Comparison of ENCODE assay signal across 10 cellular contexts in the genomic region with DNA sequence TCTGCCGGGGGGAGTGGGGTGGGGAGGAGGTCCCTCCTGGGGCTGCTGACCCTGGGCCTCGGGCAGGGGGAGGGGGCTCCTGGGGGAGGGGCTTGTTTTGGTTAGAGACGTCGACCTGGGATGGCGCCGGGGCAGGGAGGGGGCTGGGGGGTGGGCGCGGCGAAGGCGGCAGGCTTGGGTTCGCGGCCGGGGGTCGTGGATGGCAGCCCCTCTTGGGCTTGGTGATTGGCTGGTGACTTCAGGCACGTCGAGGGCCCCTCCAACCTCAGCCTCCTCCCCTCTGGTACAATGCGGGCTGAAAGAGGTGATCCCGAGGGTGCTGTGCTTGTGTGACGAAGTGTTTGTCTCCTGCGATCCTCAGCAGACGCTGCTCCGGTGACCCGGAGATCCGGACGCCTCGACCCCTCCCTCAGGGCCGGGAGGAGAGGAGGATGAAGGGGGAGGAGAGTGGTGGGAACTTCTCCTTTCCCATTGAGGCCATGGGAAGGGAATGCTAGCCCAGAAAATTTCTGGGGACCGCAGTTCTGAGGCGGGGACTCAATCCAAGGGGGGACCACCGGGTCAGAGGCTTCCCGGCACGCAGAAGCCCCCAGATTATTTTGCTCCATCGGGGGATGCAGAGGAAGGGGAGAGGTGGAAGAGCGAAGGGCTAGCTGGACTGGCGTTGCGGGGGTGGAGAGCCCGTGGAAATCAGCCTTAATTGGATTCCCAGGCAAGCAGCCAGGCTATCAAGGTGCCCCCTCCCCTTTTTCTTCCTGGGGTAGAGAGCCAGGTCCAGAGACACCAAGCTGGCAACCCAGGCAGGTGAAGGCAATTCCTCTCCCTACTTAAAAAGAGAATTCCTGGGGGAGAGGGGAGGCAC. TPM values are rescaled to one million over a fixed set of nuclear protein-coding genes. Genes with fewer than 3 reads are reported as not detected.
DNase-seq lines count a peak whose midpoint lies in the region; ATAC-seq lines count a peak whose summit lies in the region.
"Had no signal": no experiment of that assay in that cellular context is flagged by ENCODE, and none has a peak within 500 bp of the region (broad histone marks: within the 10 kb centered on the region; RNA-seq: fewer than 3 reads in every experiment).

No MANE protein-coding gene starts in this region.

- no peaks in the 10 kb centered on the region for H3K9me3 Mint-ChIP-seq in stimulated activated naive CD8-positive, alpha-beta T cell treated with anti-CD3 and anti-CD28 coated beads, Interleukin-15, Interleukin-2, amounts not matched to agents 100 ng/mL and 50 ng/mL, for 24 hours

- DNase-seq in stimulated activated naive CD8-positive, alpha-beta T cell treated with anti-CD3 and anti-CD28 coated beads, Interleukin-15, Interleukin-2, amounts not matched to agents 100 U/mL and 50 U/mL, for 24 hours = no peak
- peak in 2 of 61 donors; percentile 19 to 38 for DNase-seq in caudate nucleus (lab: John Stamatoyannopoulos, UW)
- DNase-seq in stimulated activated CD4-positive, alpha-beta T cell treated with anti-CD3 and anti-CD28 coated beads, Interleukin-4, amount 100 ng/mL, for 24 hours = no peak
- no peak for DNase-seq in A172 (ENCODE audit: low spot score)
- DNase-seq: effector CD8-positive, alpha-beta T cell; stimulated activated CD4-positive, alpha-beta T cell treated with anti-CD3 and anti-CD28 coated beads, Interleukin-2, amount 100 ng/mL, for 48 hours had no signal

- H3K4me3 ChIP-seq in mucosa of stomach (ENCODE audit: low read length) = no peak overlapping the region

- H3K36me3 ChIP-seq in mucosa of stomach (ENCODE audit: control insufficient read depth, insufficient read depth, low read length) = no peaks in the 10 kb centered on the region

- H3K9ac ChIP-seq in mucosa of stomach (ENCODE audit: low read length) = peak overlapping the region; percentile 43

- ATAC-seq in stimulated activated naive CD8-positive, alpha-beta T cell treated with anti-CD3 and anti-CD28 coated beads, Interleukin-15, Interleukin-2, amounts not matched to agents 100 U/mL and 50 U/mL, for 24 hours = no peak
- ATAC-seq in HG03378 (IDR thresholded peaks at IDR 0.05; ENCODE audit: unreplicated experiment) (no peak), esophagus mucosa (no peak)

- no peak overlapping the region for H3K27ac Mint-ChIP-seq in stimulated activated naive CD8-positive, alpha-beta T cell treated with anti-CD3 and anti-CD28 coated beads, Interleukin-15, Interleukin-2, amounts not matched to agents 100 ng/mL and 50 ng/mL, for 24 hours

- H3K4me3 Mint-ChIP-seq in stimulated activated naive CD8-positive, alpha-beta T cell treated with anti-CD3 and anti-CD28 coated beads, Interleukin-15, Interleukin-2, amounts not matched to agents 100 ng/mL and 50 ng/mL, for 24 hours = peak overlapping the region; percentile 43

- H3K27ac ChIP-seq in caudate nucleus (ENCODE audit: low read depth, low read length) = peak overlapping the region; percentile 58

- H3K9me3 ChIP-seq in mucosa of stomach (ENCODE audit: control insufficient read depth, low read length) = no peaks in the 10 kb centered on the region

- H3K4me1 Mint-ChIP-seq in stimulated activated naive CD8-positive, alpha-beta T cell treated with anti-CD3 and anti-CD28 coated beads, Interleukin-15, Interleukin-2, amounts not matched to agents 100 ng/mL and 50 ng/mL, for 24 hours (ENCODE audit: low read depth) = peaks cover 41% of the 10 kb centered on the region

- no peaks in the 10 kb centered on the region for H3K36me3 Mint-ChIP-seq in stimulated activated naive CD8-positive, alpha-beta T cell treated with anti-CD3 and anti-CD28 coated beads, Interleukin-15, Interleukin-2, amounts not matched to agents 100 ng/mL and 50 ng/mL, for 24 hours (ENCODE audit: low read depth)

- H3K27me3 Mint-ChIP-seq in stimulated activated naive CD8-positive, alpha-beta T cell treated with anti-CD3 and anti-CD28 coated beads, Interleukin-15, Interleukin-2, amounts not matched to agents 100 ng/mL and 50 ng/mL, for 24 hours = peaks cover 18% of the 10 kb centered on the region

- H3K27me3 ChIP-seq in mucosa of stomach (ENCODE audit: control insufficient read depth, insufficient read depth, low read length) = no peaks in the 10 kb centered on the region

- peaks cover 72% of the 10 kb centered on the region for H3K4me1 ChIP-seq in mucosa of stomach (ENCODE audit: control insufficient read depth, insufficient read depth, low read length)

RNA-seq across cellular contexts. Expression of gene RAI1, which starts 44.0 kb away (rescaled TPM):
- 5.9 and 8.8 TPM in 2 replicates for total RNA-seq in A172 (2014; rRNA removed; shearing (Covaris generic))
- 20.4 TPM for total RNA-seq in esophagus mucosa
